In genomic region chr14:64686216-64686615, GRCh38 we compare ENCODE assay signal across 17 cellular contexts.
"Had no signal": no experiment of that assay in that cellular context is flagged by ENCODE, and none has a peak within 500 bp of the region (broad histone marks: within the 10 kb centered on the region; RNA-seq: fewer than 3 reads in every experiment).

No MANE protein-coding gene starts in this region.

- ATAC-seq: activated T-cell treated with anti-CD3 and anti-CD28 coated beads, Interleukin-2, amount 50 U/mL, for 72 hours; heart right ventricle; naive thymus-derived CD8-positive, alpha-beta T cell; stimulated activated naive CD8-positive, alpha-beta T cell treated with anti-CD3 and anti-CD28 coated beads, Interleukin-15, Interleukin-2, amounts not matched to agents 100 U/mL and 50 U/mL, for 24 hours had no signal

- H3K27ac Mint-ChIP-seq: activated CD4-positive, alpha-beta T cell treated with anti-CD3 and anti-CD28 coated beads, Interleukin-2, amount 10 ng/mL, durations not matched to agents 7 days and 5 days; activated T-cell treated with anti-CD3 and anti-CD28 coated beads, Interleukin-2, amount 50 U/mL, for 72 hours had no signal

- H3K4me3 ChIP-seq: breast epithelium, coronary artery, esophagus muscularis mucosa, heart right ventricle, upper lobe of left lung had no signal

- H3K36me3 ChIP-seq: breast epithelium, esophagus muscularis mucosa, heart right ventricle, upper lobe of left lung had no signal

- H3K4me1 ChIP-seq: breast epithelium had no signal

- H3K36me3 Mint-ChIP-seq: immature natural killer cell; naive thymus-derived CD8-positive, alpha-beta T cell had no signal

- H3K9me3 ChIP-seq: breast epithelium, esophagus muscularis mucosa, heart right ventricle, upper lobe of left lung had no signal

- H3K27me3 ChIP-seq: breast epithelium, esophagus muscularis mucosa, upper lobe of left lung had no signal

- H3K9me3 Mint-ChIP-seq: activated CD4-positive, alpha-beta T cell treated with anti-CD3 and anti-CD28 coated beads, Interleukin-2, amount 10 ng/mL, durations not matched to agents 7 days and 5 days; activated T-cell treated with anti-CD3 and anti-CD28 coated beads, Interleukin-2, amount 50 U/mL, for 72 hours; immature natural killer cell; naive thymus-derived CD8-positive, alpha-beta T cell had no signal

- H3K4me3 Mint-ChIP-seq: activated CD4-positive, alpha-beta T cell treated with anti-CD3 and anti-CD28 coated beads, Interleukin-2, amount 10 ng/mL, durations not matched to agents 7 days and 5 days; activated T-cell treated with anti-CD3 and anti-CD28 coated beads, Interleukin-2, amount 50 U/mL, for 72 hours; naive thymus-derived CD8-positive, alpha-beta T cell had no signal

- DNase-seq: activated CD4-positive, alpha-beta T cell treated with anti-CD3 and anti-CD28 coated beads, Interleukin-2, amount 10 ng/mL, durations not matched to agents 7 days and 5 days; activated CD8-positive, alpha-beta memory T cell treated with anti-CD3 and anti-CD28 coated beads, Interleukin-2, amount 50 U/mL, for 48 hours; activated effector memory CD4-positive, alpha-beta T cell treated with anti-CD3 and anti-CD28 coated beads, Interleukin-2, amount 50 U/mL, for 16 hours; activated naive CD4-positive, alpha-beta T cell treated with anti-CD3 and anti-CD28 coated beads, Interleukin-2, amount 50 U/mL, for 16 hours; activated T-cell treated with anti-CD3 and anti-CD28 coated beads, Interleukin-2, amount 50 U/mL, for 72 hours; aorta; effector CD8-positive, alpha-beta T cell; heart right ventricle; immature natural killer cell; mesendoderm; naive thymus-derived CD8-positive, alpha-beta T cell; stimulated activated CD4-positive, alpha-beta T cell treated with anti-CD3 and anti-CD28 coated beads, Interleukin-1b, Interleukin-23, amount 100 ng/mL, for 48 hours; stimulated activated naive CD8-positive, alpha-beta T cell treated with anti-CD3 and anti-CD28 coated beads, Interleukin-15, Interleukin-2, amounts not matched to agents 100 U/mL and 50 U/mL, for 24 hours; upper lobe of left lung had no signal

- H3K27ac ChIP-seq: breast epithelium, coronary artery, esophagus muscularis mucosa, heart right ventricle, upper lobe of left lung had no signal
